14 cellular contexts compared by ENCODE assay signal in genomic region chr10:130160775-130161174, GRCh38. TPM values are rescaled to one million over a fixed set of nuclear protein-coding genes. Genes with fewer than 3 reads are reported as not detected.
DNase-seq lines count a peak whose midpoint lies in the region; ATAC-seq and TF ChIP-seq lines count a peak whose summit lies in the region.
"Had no signal": no experiment of that assay in that cellular context is flagged by ENCODE, and none has a peak within 500 bp of the region (broad histone marks: within the 10 kb centered on the region; RNA-seq: fewer than 3 reads in every experiment).

No MANE protein-coding gene starts in this region.

- no peak overlapping the region for H3K9ac ChIP-seq in endodermal cell (ENCODE audit: extremely low read depth, low read length, poor library complexity, severe bottlenecking)

- intact Hi-C loops in CD4-positive, alpha-beta T cell (cut with DNase I, micrococcal nuclease) = no loop called here

- no peaks in the 10 kb centered on the region for H3K27me3 Mint-ChIP-seq in CD4-positive, alpha-beta T cell
- no peaks in the 10 kb centered on the region for H3K27me3 Mint-ChIP-seq in endodermal cell (ENCODE audit: insufficient read depth)

- H3K4me3 ChIP-seq in endodermal cell (ENCODE audit: low read length) = no peak overlapping the region
- H3K4me3 ChIP-seq: tibial nerve had no signal

- ATAC-seq in CD4-positive, alpha-beta T cell (ENCODE audit: poor library complexity) = peak; percentile 44
- ATAC-seq in GM18861 (IDR thresholded peaks at IDR 0.05; ENCODE audit: unreplicated experiment) = peak; percentile 72
- peak; percentile 68 for ATAC-seq in HG03442 (IDR thresholded peaks at IDR 0.05; ENCODE audit: unreplicated experiment)

- H3K4me1 Mint-ChIP-seq in CD4-positive, alpha-beta T cell (ENCODE audit: low read depth) = peaks cover 31% of the 10 kb centered on the region
- H3K4me1 Mint-ChIP-seq in endodermal cell = peaks cover 28% of the 10 kb centered on the region

- H3K9me3 Mint-ChIP-seq in CD4-positive, alpha-beta T cell = no peaks in the 10 kb centered on the region
- H3K9me3 Mint-ChIP-seq in endodermal cell = no peaks in the 10 kb centered on the region
- H3K9me3 Mint-ChIP-seq: nephron progenitor cell had no signal

- WGBS in endodermal cell (ENCODE audit: insufficient coverage in 1 of 2, insufficient read length in 1 of 2), 2 experiments = 88 to 90% methylated on average over 6 of the region's 6 CpGs

- POLR2A ChIA-PET in CD4-positive, alpha-beta T cell (lab: Charles Lee) = no interaction called here

- peaks cover 64% of the 10 kb centered on the region for H3K36me3 Mint-ChIP-seq in CD4-positive, alpha-beta T cell (ENCODE audit: low read depth)
- H3K36me3 Mint-ChIP-seq in endodermal cell (ENCODE audit: low read depth) = peaks cover 31% of the 10 kb centered on the region

- peaks cover 3% of the 10 kb centered on the region for H3K4me1 ChIP-seq in endodermal cell (ENCODE audit: control insufficient read depth, insufficient read depth, low read length)
- H3K4me1 ChIP-seq: tibial nerve had no signal

- H3K27ac Mint-ChIP-seq in CD4-positive, alpha-beta T cell = no peak overlapping the region
- no peak overlapping the region for H3K27ac Mint-ChIP-seq in endodermal cell

- H3K36me3 ChIP-seq in endodermal cell (ENCODE audit: control insufficient read depth, insufficient read depth, low read length) = peaks cover 69% of the 10 kb centered on the region

- TF ChIP-seq CTCF in CD4-positive, alpha-beta T cell (IDR thresholded peaks at IDR 0.05) = no peak
- peak; percentile 56 for TF ChIP-seq CTCF in endodermal cell (conservative IDR thresholded peaks at IDR 0.05)

- CTCF ChIA-PET in CD4-positive, alpha-beta T cell (lab: Charles Lee) = interaction anchor here (1.3 kb wide), 1 partner anchor 51 kb away, joined by 3 read pairs; no protein-coding TSS in a partner anchor

- H3K27me3 ChIP-seq in CD4-positive, alpha-beta T cell (ENCODE audit: control insufficient read depth, insufficient read depth, low read length) = no peaks in the 10 kb centered on the region
- H3K27me3 ChIP-seq in endodermal cell (ENCODE audit: control insufficient read depth, insufficient read depth, low read length, poor library complexity, severe bottlenecking) = no peaks in the 10 kb centered on the region
- H3K27me3 ChIP-seq: tibial nerve had no signal

- no peak for DNase-seq in CD4-positive, alpha-beta T cell
- DNase-seq in endodermal cell (no peak), GM19240 (ENCODE audit: insufficient read length, low spot score) (no peak), NCI-H1105 treated with DMSO at 0.1 percent for 48 hours (lab: John Stamatoyannopoulos, UW) (no peak), NCI-H2029 treated with DMSO at 0.1 percent for 48 hours (lab: John Stamatoyannopoulos, UW) (no peak), cerebellum (ENCODE audit: low spot score) (no peak)
- DNase-seq: activated T-cell treated with anti-CD3 and anti-CD28 coated beads for 4 hours, DMS 273 treated with DMSO at 0.1 percent for 48 hours, NCI-H2107, nephron progenitor cell had no signal

- H3K27ac ChIP-seq in CD4-positive, alpha-beta T cell (ENCODE audit: low read depth, low read length) = no peak overlapping the region
- no peak overlapping the region for H3K27ac ChIP-seq in endodermal cell (ENCODE audit: low read depth, low read length)
- H3K27ac ChIP-seq: HL-60, tibial nerve had no signal

- no peaks in the 10 kb centered on the region for H3K9me3 ChIP-seq in CD4-positive, alpha-beta T cell (ENCODE audit: control insufficient read depth, low read length)
- H3K9me3 ChIP-seq in endodermal cell (ENCODE audit: control insufficient read depth, low read length) = peaks cover 4% of the 10 kb centered on the region
- H3K9me3 ChIP-seq: tibial nerve had no signal

- no peak overlapping the region for H3K4me3 Mint-ChIP-seq in CD4-positive, alpha-beta T cell
- H3K4me3 Mint-ChIP-seq in endodermal cell = no peak overlapping the region
- H3K4me3 Mint-ChIP-seq: nephron progenitor cell had no signal

RNA-seq across cellular contexts. Expression of gene GLRX3, which starts 24.6 kb away (rescaled TPM):
- total RNA-seq in CD4-positive, alpha-beta T cell = 10 to 100 TPM; 25.4 to 29.7 TPM
- 100 to 1,000 TPM; 119 to 123 TPM for total RNA-seq in endodermal cell
- 117 TPM for polyA plus RNA-seq in endodermal cell (2013, experiment 1 of 2)
- polyA plus RNA-seq in endodermal cell (2013, experiment 2 of 2) = 109 TPM
- total RNA-seq in cerebellum = 36.2 TPM

RNA-seq across cellular contexts. Expression of gene C10orf143, which starts 50.1 kb away (rescaled TPM):
- 1 to 10 TPM; 4.3 to 5.8 TPM for total RNA-seq in CD4-positive, alpha-beta T cell
- total RNA-seq in endodermal cell = 1 to 10 TPM; 1.5 to 1.9 TPM
- polyA plus RNA-seq in endodermal cell (2013, experiment 1 of 2) = 1.3 TPM
- 0.70 TPM for polyA plus RNA-seq in endodermal cell (2013, experiment 2 of 2)
- 0.82 TPM for total RNA-seq in cerebellum
